32 cellular contexts compared by ENCODE assay signal in genomic region chr1:42056460-42056859, GRCh38.
"Had no signal": no experiment of that assay in that cellular context is flagged by ENCODE, and none has a peak within 500 bp of the region (broad histone marks: within the 10 kb centered on the region; RNA-seq: fewer than 3 reads in every experiment).

No MANE protein-coding gene starts in this region.

- DNase-seq: Kasumi-1, KG1, MM.1S, MV-4-11, NCI-H1092, NCI-H1105, NCI-H1417 treated with DMSO at 0.1 percent for 48 hours, NCI-H1436 treated with DMSO at 0.1 percent for 48 hours, NCI-H1694 treated with DMSO at 0.1 percent for 48 hours, NCI-H187 treated with DMSO at 0.1 percent for 48 hours, NCI-H2029, NCI-H2081, NCI-H2171 treated with DMSO at 0.1 percent for 48 hours, NCI-H2227 treated with DMSO at 0.1 percent for 48 hours, NCI-H345, NCI-H446, NCI-H510A treated with DMSO at 0.1 percent for 48 hours, NCI-H524 treated with DMSO at 0.1 percent for 48 hours, NCI-H526 treated with DMSO at 0.1 percent for 48 hours, NCI-H774, OCI-M1, PC-9, SHP77, SIG-M5, SJCRH30, T-cell had no signal

- FAIRE-seq: RCC 7860 had no signal

- H3K27me3 ChIP-seq: SJCRH30 had no signal

- H3K36me3 ChIP-seq: SJCRH30 had no signal

- H3K4me3 ChIP-seq: PC-9, SJCRH30, SK-N-MC had no signal

- H3K27ac ChIP-seq: PC-9, RWPE1, SJCRH30, SK-N-MC had no signal

- ATAC-seq: Panc1, Right ventricle myocardium inferior, SK-N-SH treated with all-trans-retinoic acid at 6 μM for 48 hours, T-cell had no signal

- H3K4me1 ChIP-seq: SJCRH30 had no signal
